In genomic region chr12:108193922-108194321, GRCh38 we compare ENCODE assay signal across 8 cellular contexts.
DNase-seq lines count a peak whose midpoint lies in the region; TF ChIP-seq lines count a peak whose summit lies in the region.
"Had no signal": no experiment of that assay in that cellular context is flagged by ENCODE, and none has a peak within 500 bp of the region (broad histone marks: within the 10 kb centered on the region; RNA-seq: fewer than 3 reads in every experiment).

No MANE protein-coding gene starts in this region.

- peaks cover 3% of the 10 kb centered on the region for H3K4me1 Mint-ChIP-seq in endodermal cell

- H3K9me3 Mint-ChIP-seq in endodermal cell, result no peaks in the 10 kb centered on the region

- no peak overlapping the region for H3K4me3 ChIP-seq in endodermal cell (ENCODE audit: low read length)
- H3K4me3 ChIP-seq in parathyroid adenoma (ENCODE audit: low read depth, low read length), result no peak overlapping the region

- H3K9ac ChIP-seq in endodermal cell (ENCODE audit: extremely low read depth, low read length, poor library complexity, severe bottlenecking) (no peak overlapping the region), parathyroid adenoma (no peak overlapping the region)

- DNase-seq in D341Med (ENCODE audit: low spot score), result peak; percentile 71
- DNase-seq in GM20000 (ENCODE audit: low spot score), result peak; percentile 63
- peak; percentile 55 for DNase-seq in OCI-M1 (lab: John Stamatoyannopoulos, UW)
- peak; percentile 83 for DNase-seq in endodermal cell
- DNase-seq in SKM-1 treated with dmso at 0.1 percent for 144 hours (lab: John Stamatoyannopoulos, UW; ENCODE audit: unreplicated experiment), result no peak
- DNase-seq in middle frontal gyrus (ENCODE audit: extremely low spot score, low spot score), result no peak
- DNase-seq: naive B cell had no signal

- peaks cover 47% of the 10 kb centered on the region for H3K27me3 Mint-ChIP-seq in endodermal cell (ENCODE audit: insufficient read depth)

- TF ChIP-seq CTCF in GM20000 (IDR thresholded peaks at IDR 0.05; ENCODE audit: extremely low read depth, missing control alignments) (peak; percentile 60), endodermal cell (conservative IDR thresholded peaks at IDR 0.05) (peak; percentile 89), parathyroid adenoma (IDR thresholded peaks at IDR 0.05) (peak; percentile 87)

- H2AFZ ChIP-seq in parathyroid adenoma, result no peak overlapping the region

- H3K27me3 ChIP-seq in endodermal cell (ENCODE audit: control insufficient read depth, insufficient read depth, low read length, poor library complexity, severe bottlenecking), result peaks cover 23% of the 10 kb centered on the region
- H3K27me3 ChIP-seq in parathyroid adenoma (ENCODE audit: control insufficient read depth, insufficient read depth, low read length), result no peaks in the 10 kb centered on the region

- H3K36me3 ChIP-seq in endodermal cell (ENCODE audit: control insufficient read depth, insufficient read depth, low read length) (no peaks in the 10 kb centered on the region), parathyroid adenoma (ENCODE audit: control insufficient read depth, insufficient read depth, low read length) (no peaks in the 10 kb centered on the region)

- H3K4me2 ChIP-seq in parathyroid adenoma (ENCODE audit: low read length), result no peak overlapping the region

- H3K27ac ChIP-seq in endodermal cell (ENCODE audit: low read depth, low read length) (no peak overlapping the region), parathyroid adenoma (no peak overlapping the region)

- H3K27ac Mint-ChIP-seq in endodermal cell, result no peak overlapping the region

- no peaks in the 10 kb centered on the region for H3K36me3 Mint-ChIP-seq in endodermal cell (ENCODE audit: low read depth)

- H3K4me1 ChIP-seq in endodermal cell (ENCODE audit: control insufficient read depth, insufficient read depth, low read length) (no peaks in the 10 kb centered on the region), parathyroid adenoma (peaks cover 17% of the 10 kb centered on the region)

- 36 to 57% methylated on average over 1 to 2 of the region's 2 CpGs for WGBS in endodermal cell (ENCODE audit: insufficient coverage in 1 of 2, insufficient read length in 1 of 2), 2 experiments

- no peaks in the 10 kb centered on the region for H3K9me3 ChIP-seq in endodermal cell (ENCODE audit: control insufficient read depth, low read length)
- no peaks in the 10 kb centered on the region for H3K9me3 ChIP-seq in parathyroid adenoma (ENCODE audit: control insufficient read depth, low read length)

- H3K4me3 Mint-ChIP-seq in endodermal cell, result no peak overlapping the region

- H3K79me2 ChIP-seq in parathyroid adenoma, result no peaks in the 10 kb centered on the region

Comparison
In these comparisons a context has a peak if more than half of its experiments do, and no peak if none do; other contexts are left out.
1. DNase-seq: peak in D341Med (single experiment), GM20000 (single experiment), OCI-M1 (single experiment) and endodermal cell (single experiment); none in SKM-1 treated with dmso at 0.1 percent for 144 hours (single experiment) and middle frontal gyrus (single experiment).
2. Peak in every context shown above with its lines, with median percentiles within 50 percentile points of each other: CTCF ChIP-seq.